Comparison of ENCODE assay signal across 10 cellular contexts in genomic region chr1:177780096-177780700, GRCh38.
DNase-seq lines count a peak whose midpoint lies in the region; ATAC-seq, FAIRE-seq and TF ChIP-seq lines count a peak whose summit lies in the region.
"Had no signal": no experiment of that assay in that cellular context is flagged by ENCODE, and none has a peak within 500 bp of the region (broad histone marks: within the 10 kb centered on the region; RNA-seq: fewer than 3 reads in every experiment).

No MANE protein-coding gene starts in this region.

- H3K27ac Mint-ChIP-seq in CD4-positive, alpha-beta memory T cell: no peak overlapping the region
- H3K27ac Mint-ChIP-seq in stimulated activated effector memory CD8-positive, alpha-beta T cell treated with anti-CD3 and anti-CD28 coated beads, Interleukin-12 subunit alpha, Interleukin-12 subunit beta, amount 100 ng/mL, for 72 hours: no peak overlapping the region

- no peaks in the 10 kb centered on the region for H3K36me3 ChIP-seq in CD4-positive, alpha-beta memory T cell (ENCODE audit: insufficient read depth, low read length)
- H3K36me3 ChIP-seq: thoracic aorta had no signal

- H3K27me3 ChIP-seq in CD4-positive, alpha-beta memory T cell (ENCODE audit: insufficient read depth, low read length): no peaks in the 10 kb centered on the region

- peak; percentile 97 for FAIRE-seq in D721Med (lab: Jason Lieb, UNC)
- FAIRE-seq: frontal cortex had no signal

- no peak overlapping the region for H3K27ac ChIP-seq in CD4-positive, alpha-beta memory T cell (ENCODE audit: low read depth, low read length)
- H3K27ac ChIP-seq: thoracic aorta had no signal

- no peak for ATAC-seq in GM19395 (IDR thresholded peaks at IDR 0.05; ENCODE audit: unreplicated experiment)
- no peak for ATAC-seq in stimulated activated effector memory CD8-positive, alpha-beta T cell treated with anti-CD3 and anti-CD28 coated beads, Interleukin-12 subunit alpha, Interleukin-12 subunit beta, amount 100 ng/mL, for 72 hours

- H3K4me3 Mint-ChIP-seq in CD4-positive, alpha-beta memory T cell: no peak overlapping the region
- H3K4me3 Mint-ChIP-seq in stimulated activated effector memory CD8-positive, alpha-beta T cell treated with anti-CD3 and anti-CD28 coated beads, Interleukin-12 subunit alpha, Interleukin-12 subunit beta, amount 100 ng/mL, for 72 hours: no peak overlapping the region

- no peak overlapping the region for H3K4me3 ChIP-seq in CD4-positive, alpha-beta memory T cell (ENCODE audit: low read length in 2 of 2)
- H3K4me3 ChIP-seq: thoracic aorta had no signal

- H3K4me1 ChIP-seq in CD4-positive, alpha-beta memory T cell (ENCODE audit: insufficient read depth, low read length): no peaks in the 10 kb centered on the region

- peak; percentile 76 for TF ChIP-seq CTCF in D721Med (IDR thresholded peaks at IDR 0.05; ENCODE audit: insufficient read depth, missing control alignments)

- peaks cover 4 to 26% (median 9%) of the 10 kb centered on the region in 8 donors for H3K9me3 Mint-ChIP-seq in CD4-positive, alpha-beta memory T cell
- peaks cover 19% of the 10 kb centered on the region for H3K9me3 Mint-ChIP-seq in stimulated activated effector memory CD8-positive, alpha-beta T cell treated with anti-CD3 and anti-CD28 coated beads, Interleukin-12 subunit alpha, Interleukin-12 subunit beta, amount 100 ng/mL, for 72 hours

- intact Hi-C loops in CD4-positive, alpha-beta memory T cell (cut with micrococcal nuclease): no loop called here

- no peaks in the 10 kb centered on the region for H3K4me1 Mint-ChIP-seq in CD4-positive, alpha-beta memory T cell
- no peaks in the 10 kb centered on the region for H3K4me1 Mint-ChIP-seq in stimulated activated effector memory CD8-positive, alpha-beta T cell treated with anti-CD3 and anti-CD28 coated beads, Interleukin-12 subunit alpha, Interleukin-12 subunit beta, amount 100 ng/mL, for 72 hours

- no peaks in the 10 kb centered on the region for H3K27me3 Mint-ChIP-seq in CD4-positive, alpha-beta memory T cell

- DNase-seq in D721Med (ENCODE audit: insufficient read length, low spot score) (peak; percentile 36), HEK293T (ENCODE audit: extremely low spot score) (peak; percentile 47), NCI-H524 treated with DMSO at 0.1 percent for 48 hours (lab: John Stamatoyannopoulos, UW) (peak; percentile 3), cerebellar cortex (ENCODE audit: low spot score) (peak; percentile 29), lung microvascular endothelial cell (ENCODE audit: low read depth in 2 of 2) (peak; percentile 48 to 79)
- DNase-seq in CD4-positive, alpha-beta memory T cell: no peak
- DNase-seq in stimulated activated effector memory CD8-positive, alpha-beta T cell treated with anti-CD3 and anti-CD28 coated beads, Interleukin-12 subunit alpha, Interleukin-12 subunit beta, amount 100 ng/mL, for 72 hours (ENCODE audit: low spot score in 2 of 2): no peak

- H3K36me3 Mint-ChIP-seq in CD4-positive, alpha-beta memory T cell: no peaks in the 10 kb centered on the region
- H3K36me3 Mint-ChIP-seq in stimulated activated effector memory CD8-positive, alpha-beta T cell treated with anti-CD3 and anti-CD28 coated beads, Interleukin-12 subunit alpha, Interleukin-12 subunit beta, amount 100 ng/mL, for 72 hours: no peaks in the 10 kb centered on the region

- CTCF ChIA-PET in HEK293T (lab: Yijun Ruan, JAX): interaction anchor here (0.6 to 1.5 kb wide), 2 partner anchors 133 to 168 kb away, joined by 3 to 4 read pairs; no protein-coding TSS in a partner anchor
- CTCF ChIA-PET in CD4-positive, alpha-beta memory T cell (lab: Charles Lee; ENCODE audit: partially characterized antibody): no interaction called here

- H3K9me3 ChIP-seq in CD4-positive, alpha-beta memory T cell (ENCODE audit: control insufficient read depth in 1 of 2, low read length in 2 of 2): peaks cover 0 to 4% of the 10 kb centered on the region in 2 donors
- H3K9me3 ChIP-seq: thoracic aorta had no signal

- POLR2A ChIA-PET in HEK293T (lab: Yijun Ruan, JAX): no interaction called here
- POLR2A ChIA-PET in CD4-positive, alpha-beta memory T cell (lab: Charles Lee; ENCODE audit: partially characterized antibody): no interaction called here

TF ChIP-seq in HEK293T, 16 proteins besides CTCF, POLR2A, EP300 and RAD21:
- TF ChIP-seq NFRKB (IDR thresholded peaks at IDR 0.05) (no peak), ELF4 (IDR thresholded peaks at IDR 0.05) (no peak), SP1 (IDR thresholded peaks at IDR 0.05) (no peak), ZNF384 (IDR thresholded peaks at IDR 0.05) (no peak), FOXA1 (IDR thresholded peaks at IDR 0.05) (no peak)

Comparison
In these comparisons a context has a peak if more than half of its experiments do, and no peak if none do; other contexts are left out.
1. DNase-seq: peak in D721Med (single experiment), HEK293T (single experiment), NCI-H524 treated with DMSO at 0.1 percent for 48 hours (single experiment), cerebellar cortex (single experiment) and lung microvascular endothelial cell (2 of 2); none in CD4-positive, alpha-beta memory T cell (0 of 5) and stimulated activated effector memory CD8-positive, alpha-beta T cell treated with anti-CD3 and anti-CD28 coated beads, Interleukin-12 subunit alpha, Interleukin-12 subunit beta, amount 100 ng/mL, for 72 hours (0 of 2).